Comparison of ENCODE assay signal across 13 cellular contexts in genomic region chr4:42641696-42642095, GRCh38. TPM values are rescaled to one million over a fixed set of nuclear protein-coding genes. Genes with fewer than 3 reads are reported as not detected.
DNase-seq lines count a peak whose midpoint lies in the region; ATAC-seq and TF ChIP-seq lines count a peak whose summit lies in the region.
"Had no signal": no experiment of that assay in that cellular context is flagged by ENCODE, and none has a peak within 500 bp of the region (broad histone marks: within the 10 kb centered on the region; RNA-seq: fewer than 3 reads in every experiment).

No MANE protein-coding gene starts in this region.

- H3K4me3 ChIP-seq in GM12864 (ENCODE audit: low read depth, low read length), result peak overlapping the region; percentile 34; the same call in 1 of the 2 replicates
- H3K4me3 ChIP-seq: cardiac muscle cell, sigmoid colon, SK-N-MC had no signal

- H3K27me3 Mint-ChIP-seq in activated T-helper 2 cell treated with anti-CD3 and anti-CD28 coated beads, Interferon-gamma antibody, Interleukin-2, Interleukin-4, amounts not matched to agents 10 μg/mL and 5 μg/mL and 100 μg/mL, durations not matched to agents 14 hours and 24 hours and 36 hours (ENCODE audit: low read depth), result no peaks in the 10 kb centered on the region
- H3K27me3 Mint-ChIP-seq in natural killer cell treated with Interleukin-12 subunit alpha and Interleukin-12 subunit beta and Interleukin-15 and Interleukin-18, amount 100 ng/mL, for 72 hours, result no peaks in the 10 kb centered on the region

- ATAC-seq in GM21723 (IDR thresholded peaks at IDR 0.05; ENCODE audit: unreplicated experiment) (peak; percentile 11), HG03571 (IDR thresholded peaks at IDR 0.05; ENCODE audit: unreplicated experiment) (no peak), HG03439 (IDR thresholded peaks at IDR 0.05; ENCODE audit: unreplicated experiment) (no peak)
- ATAC-seq in natural killer cell treated with Interleukin-12 subunit alpha and Interleukin-12 subunit beta and Interleukin-15 and Interleukin-18, amount 100 ng/mL, for 72 hours, result no peak

- H3K4me3 Mint-ChIP-seq in activated T-helper 2 cell treated with anti-CD3 and anti-CD28 coated beads, Interferon-gamma antibody, Interleukin-2, Interleukin-4, amounts not matched to agents 10 μg/mL and 5 μg/mL and 100 μg/mL, durations not matched to agents 14 hours and 24 hours and 36 hours (ENCODE audit: low read depth), result no peak overlapping the region
- H3K4me3 Mint-ChIP-seq in natural killer cell treated with Interleukin-12 subunit alpha and Interleukin-12 subunit beta and Interleukin-15 and Interleukin-18, amount 100 ng/mL, for 72 hours, result peak overlapping the region; percentile 77

- no peaks in the 10 kb centered on the region for H3K36me3 Mint-ChIP-seq in activated T-helper 2 cell treated with anti-CD3 and anti-CD28 coated beads, Interferon-gamma antibody, Interleukin-2, Interleukin-4, amounts not matched to agents 10 μg/mL and 5 μg/mL and 100 μg/mL, durations not matched to agents 14 hours and 24 hours and 36 hours (ENCODE audit: low read depth)
- H3K36me3 Mint-ChIP-seq in natural killer cell treated with Interleukin-12 subunit alpha and Interleukin-12 subunit beta and Interleukin-15 and Interleukin-18, amount 100 ng/mL, for 72 hours, result no peaks in the 10 kb centered on the region

- H3K27ac Mint-ChIP-seq in activated T-helper 2 cell treated with anti-CD3 and anti-CD28 coated beads, Interferon-gamma antibody, Interleukin-2, Interleukin-4, amounts not matched to agents 10 μg/mL and 5 μg/mL and 100 μg/mL, durations not matched to agents 14 hours and 24 hours and 36 hours, result peak overlapping the region; percentile 34
- peak overlapping the region; percentile 73 for H3K27ac Mint-ChIP-seq in natural killer cell treated with Interleukin-12 subunit alpha and Interleukin-12 subunit beta and Interleukin-15 and Interleukin-18, amount 100 ng/mL, for 72 hours

- DNase-seq in GM12864 (ENCODE audit: low read depth) (no peak), NCI-H2029 (lab: John Stamatoyannopoulos, UW) (no peak), 8988T (no peak)
- no peak for DNase-seq in activated T-helper 2 cell treated with anti-CD3 and anti-CD28 coated beads, Interferon-gamma antibody, Interleukin-2, Interleukin-4, amounts not matched to agents 10 μg/mL and 5 μg/mL and 100 μg/mL, durations not matched to agents 14 hours and 24 hours and 36 hours (ENCODE audit: low spot score)
- no peak for DNase-seq in natural killer cell treated with Interleukin-12 subunit alpha and Interleukin-12 subunit beta and Interleukin-15 and Interleukin-18, amount 100 ng/mL, for 72 hours (ENCODE audit: low spot score)
- DNase-seq: KG1, sigmoid colon, WERI-Rb-1 had no signal

- no peak for TF ChIP-seq CTCF in GM12864 (IDR thresholded peaks at IDR 0.05; ENCODE audit: low read depth, low read length, missing control alignments)

- H3K4me1 Mint-ChIP-seq in activated T-helper 2 cell treated with anti-CD3 and anti-CD28 coated beads, Interferon-gamma antibody, Interleukin-2, Interleukin-4, amounts not matched to agents 10 μg/mL and 5 μg/mL and 100 μg/mL, durations not matched to agents 14 hours and 24 hours and 36 hours (ENCODE audit: low read depth), result peaks cover 50% of the 10 kb centered on the region
- H3K4me1 Mint-ChIP-seq in natural killer cell treated with Interleukin-12 subunit alpha and Interleukin-12 subunit beta and Interleukin-15 and Interleukin-18, amount 100 ng/mL, for 72 hours (ENCODE audit: low read depth in 2 of 2), result peaks cover 68 to 90% of the 10 kb centered on the region in 2 donors

- no peaks in the 10 kb centered on the region for H3K9me3 Mint-ChIP-seq in activated T-helper 2 cell treated with anti-CD3 and anti-CD28 coated beads, Interferon-gamma antibody, Interleukin-2, Interleukin-4, amounts not matched to agents 10 μg/mL and 5 μg/mL and 100 μg/mL, durations not matched to agents 14 hours and 24 hours and 36 hours
- no peaks in the 10 kb centered on the region for H3K9me3 Mint-ChIP-seq in natural killer cell treated with Interleukin-12 subunit alpha and Interleukin-12 subunit beta and Interleukin-15 and Interleukin-18, amount 100 ng/mL, for 72 hours

- intact Hi-C loops in activated T-helper 2 cell treated with anti-CD3 and anti-CD28 coated beads, Interferon-gamma antibody, Interleukin-2, Interleukin-4, amounts not matched to agents 10 μg/mL and 5 μg/mL and 100 μg/mL, durations not matched to agents 14 hours and 24 hours and 36 hours (cut with micrococcal nuclease), result loop anchor here (1.0 to 5.0 kb wide), 2 partner anchors 14 to 34 kb away; no protein-coding TSS in a partner anchor

RNA-seq across cellular contexts. Expression of gene ATP8A1, which starts 15.2 kb away (rescaled TPM):
- 14.6 and 19.7 TPM in 2 replicates for total RNA-seq in activated T-helper 2 cell treated with anti-CD3 and anti-CD28 coated beads, Interferon-gamma antibody, Interleukin-2, Interleukin-4, amounts not matched to agents 10 μg/mL and 5 μg/mL and 100 μg/mL, durations not matched to agents 14 hours and 24 hours and 36 hours
- 10 to 100 TPM; 20.5 to 52.9 TPM for total RNA-seq in natural killer cell treated with Interleukin-12 subunit alpha and Interleukin-12 subunit beta and Interleukin-15 and Interleukin-18, amount 100 ng/mL, for 72 hours
